In genomic region chr21:40095477-40095876, GRCh38 we compare ENCODE assay signal across 22 cellular contexts.
"Had no signal": no experiment of that assay in that cellular context is flagged by ENCODE, and none has a peak within 500 bp of the region (broad histone marks: within the 10 kb centered on the region; RNA-seq: fewer than 3 reads in every experiment).

No MANE protein-coding gene starts in this region.

- H3K36me3 ChIP-seq: neutrophil, pancreas, prostate gland, right lobe of liver, sigmoid colon, stomach, thoracic aorta, thyroid gland, tibial nerve, upper lobe of left lung, vagina had no signal

- H3K27me3 ChIP-seq: neutrophil, pancreas, right lobe of liver, sigmoid colon, stomach, thyroid gland, tibial nerve, upper lobe of left lung, vagina had no signal

- H3K4me3 ChIP-seq: pancreas, prostate gland, right lobe of liver, sigmoid colon, stomach, thoracic aorta, thyroid gland, tibial nerve, upper lobe of left lung, vagina had no signal

- DNase-seq: natural killer cell; nucleus accumbens; pancreas; right cardiac atrium; right lobe of liver; sigmoid colon; small intestine; stimulated activated CD4-positive, alpha-beta T cell treated with anti-CD3 and anti-CD28 coated beads, Interleukin-15, amount 100 ng/mL, for 24 hours; stimulated activated CD4-positive, alpha-beta T cell treated with anti-CD3 and anti-CD28 coated beads, Interleukin-2, amount 100 ng/mL, for 24 hours; stimulated activated CD4-positive, alpha-beta T cell treated with anti-CD3 and anti-CD28 coated beads, Interleukin-2, amount 100 ng/mL, for 48 hours; stimulated activated CD4-positive, alpha-beta T cell treated with anti-CD3 and anti-CD28 coated beads, Interleukin-4, amount 100 ng/mL, for 24 hours; stimulated activated naive B cell treated with anti-CD40 and anti-IgM and Interleukin-4, amounts not matched to agents 10 μg/mL and 1 μg/mL and 100 μg/mL, for 72 hours; stimulated activated naive CD4-positive, alpha-beta T cell treated with Interleukin-2 at 50 U/mL for 16 hours; stomach; thyroid gland; trophoblast cell; upper lobe of left lung had no signal

- H3K9me3 ChIP-seq: neutrophil, pancreas, prostate gland, right lobe of liver, sigmoid colon, thoracic aorta, thyroid gland, tibial nerve, upper lobe of left lung, vagina had no signal

- H3K27ac ChIP-seq: neutrophil, pancreas, prostate gland, right lobe of liver, sigmoid colon, stomach, thoracic aorta, thyroid gland, tibial nerve, upper lobe of left lung, vagina had no signal
